ENCODE assay signal across 1 cellular context in the genomic region with DNA sequence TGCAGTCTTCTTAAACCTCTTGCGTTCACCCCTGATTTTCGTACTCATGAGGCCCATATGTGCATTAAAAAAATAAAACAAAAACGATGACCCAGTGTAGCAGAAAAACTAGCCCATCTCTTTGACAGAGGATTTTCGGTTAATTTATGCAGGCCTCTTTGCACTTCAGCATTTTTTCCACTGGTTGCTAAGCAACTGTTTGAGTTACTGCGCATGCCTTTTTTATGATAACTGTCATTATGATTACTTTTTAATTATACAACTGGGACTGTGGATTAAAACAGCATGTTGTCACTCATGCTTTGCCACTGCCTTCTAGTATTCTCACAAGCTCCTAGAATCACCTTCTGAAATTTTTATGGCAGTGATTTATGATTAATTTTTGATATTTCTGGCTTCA.
TF ChIP-seq lines count a peak whose summit lies in the region.

No MANE protein-coding gene starts in this region.

TF ChIP-seq in K562, 482 proteins besides CTCF, POLR2A, EP300 and RAD21:
- TF ChIP-seq, protein P1, sequence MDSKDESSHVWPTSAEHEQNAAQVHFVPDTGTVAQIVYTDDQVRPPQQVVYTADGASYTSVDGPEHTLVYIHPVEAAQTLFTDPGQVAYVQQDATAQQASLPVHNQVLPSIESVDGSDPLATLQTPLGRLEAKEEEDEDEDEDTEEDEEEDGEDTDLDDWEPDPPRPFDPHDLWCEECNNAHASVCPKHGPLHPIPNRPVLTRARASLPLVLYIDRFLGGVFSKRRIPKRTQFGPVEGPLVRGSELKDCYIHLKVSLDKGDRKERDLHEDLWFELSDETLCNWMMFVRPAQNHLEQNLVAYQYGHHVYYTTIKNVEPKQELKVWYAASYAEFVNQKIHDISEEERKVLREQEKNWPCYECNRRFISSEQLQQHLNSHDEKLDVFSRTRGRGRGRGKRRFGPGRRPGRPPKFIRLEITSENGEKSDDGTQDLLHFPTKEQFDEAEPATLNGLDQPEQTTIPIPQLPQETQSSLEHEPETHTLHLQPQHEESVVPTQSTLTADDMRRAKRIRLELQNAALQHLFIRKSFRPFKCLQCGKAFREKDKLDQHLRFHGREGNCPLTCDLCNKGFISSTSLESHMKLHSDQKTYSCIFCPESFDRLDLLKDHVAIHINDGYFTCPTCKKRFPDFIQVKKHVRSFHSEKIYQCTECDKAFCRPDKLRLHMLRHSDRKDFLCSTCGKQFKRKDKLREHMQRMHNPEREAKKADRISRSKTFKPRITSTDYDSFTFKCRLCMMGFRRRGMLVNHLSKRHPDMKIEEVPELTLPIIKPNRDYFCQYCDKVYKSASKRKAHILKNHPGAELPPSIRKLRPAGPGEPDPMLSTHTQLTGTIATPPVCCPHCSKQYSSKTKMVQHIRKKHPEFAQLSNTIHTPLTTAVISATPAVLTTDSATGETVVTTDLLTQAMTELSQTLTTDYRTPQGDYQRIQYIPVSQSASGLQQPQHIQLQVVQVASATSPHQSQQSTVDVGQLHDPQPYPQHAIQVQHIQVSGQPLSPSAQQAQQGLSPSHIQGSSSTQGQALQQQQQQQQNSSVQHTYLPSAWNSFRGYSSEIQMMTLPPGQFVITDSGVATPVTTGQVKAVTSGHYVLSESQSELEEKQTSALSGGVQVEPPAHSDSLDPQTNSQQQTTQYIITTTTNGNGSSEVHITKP (IDR thresholded peaks at IDR 0.05; ENCODE audit: partially characterized antibody), result no peak
- TF ChIP-seq SIX5 (IDR thresholded peaks at IDR 0.05; ENCODE audit: borderline replicate concordance in 1 of 2, insufficient read depth in 1 of 2, low read depth in 1 of 2, low read length in 2 of 2) (no peak), CREB1 (IDR thresholded peaks at IDR 0.05) (no peak), CREB1 (CRISPR knock-in tag; IDR thresholded peaks at IDR 0.05) (no peak), KDM2B (CRISPR knock-in tag; IDR thresholded peaks at IDR 0.05) (no peak), RBM17 (IDR thresholded peaks at IDR 0.05; ENCODE audit: borderline replicate concordance, low read depth, low read length) (no peak), RFX1 (IDR thresholded peaks at IDR 0.05) (peak; percentile 60), CBFA2T3 (IDR thresholded peaks at IDR 0.05) (no peak)
- TF ChIP-seq, protein P2, sequence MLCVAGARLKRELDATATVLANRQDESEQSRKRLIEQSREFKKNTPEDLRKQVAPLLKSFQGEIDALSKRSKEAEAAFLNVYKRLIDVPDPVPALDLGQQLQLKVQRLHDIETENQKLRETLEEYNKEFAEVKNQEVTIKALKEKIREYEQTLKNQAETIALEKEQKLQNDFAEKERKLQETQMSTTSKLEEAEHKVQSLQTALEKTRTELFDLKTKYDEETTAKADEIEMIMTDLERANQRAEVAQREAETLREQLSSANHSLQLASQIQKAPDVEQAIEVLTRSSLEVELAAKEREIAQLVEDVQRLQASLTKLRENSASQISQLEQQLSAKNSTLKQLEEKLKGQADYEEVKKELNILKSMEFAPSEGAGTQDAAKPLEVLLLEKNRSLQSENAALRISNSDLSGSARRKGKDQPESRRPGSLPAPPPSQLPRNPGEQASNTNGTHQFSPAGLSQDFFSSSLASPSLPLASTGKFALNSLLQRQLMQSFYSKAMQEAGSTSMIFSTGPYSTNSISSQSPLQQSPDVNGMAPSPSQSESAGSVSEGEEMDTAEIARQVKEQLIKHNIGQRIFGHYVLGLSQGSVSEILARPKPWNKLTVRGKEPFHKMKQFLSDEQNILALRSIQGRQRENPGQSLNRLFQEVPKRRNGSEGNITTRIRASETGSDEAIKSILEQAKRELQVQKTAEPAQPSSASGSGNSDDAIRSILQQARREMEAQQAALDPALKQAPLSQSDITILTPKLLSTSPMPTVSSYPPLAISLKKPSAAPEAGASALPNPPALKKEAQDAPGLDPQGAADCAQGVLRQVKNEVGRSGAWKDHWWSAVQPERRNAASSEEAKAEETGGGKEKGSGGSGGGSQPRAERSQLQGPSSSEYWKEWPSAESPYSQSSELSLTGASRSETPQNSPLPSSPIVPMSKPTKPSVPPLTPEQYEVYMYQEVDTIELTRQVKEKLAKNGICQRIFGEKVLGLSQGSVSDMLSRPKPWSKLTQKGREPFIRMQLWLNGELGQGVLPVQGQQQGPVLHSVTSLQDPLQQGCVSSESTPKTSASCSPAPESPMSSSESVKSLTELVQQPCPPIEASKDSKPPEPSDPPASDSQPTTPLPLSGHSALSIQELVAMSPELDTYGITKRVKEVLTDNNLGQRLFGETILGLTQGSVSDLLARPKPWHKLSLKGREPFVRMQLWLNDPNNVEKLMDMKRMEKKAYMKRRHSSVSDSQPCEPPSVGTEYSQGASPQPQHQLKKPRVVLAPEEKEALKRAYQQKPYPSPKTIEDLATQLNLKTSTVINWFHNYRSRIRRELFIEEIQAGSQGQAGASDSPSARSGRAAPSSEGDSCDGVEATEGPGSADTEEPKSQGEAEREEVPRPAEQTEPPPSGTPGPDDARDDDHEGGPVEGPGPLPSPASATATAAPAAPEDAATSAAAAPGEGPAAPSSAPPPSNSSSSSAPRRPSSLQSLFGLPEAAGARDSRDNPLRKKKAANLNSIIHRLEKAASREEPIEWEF (CRISPR knock-in tag; IDR thresholded peaks at IDR 0.05), result no peak
TF ChIP-seq in K562: peak in this region for 1.
